In the genomic region with DNA sequence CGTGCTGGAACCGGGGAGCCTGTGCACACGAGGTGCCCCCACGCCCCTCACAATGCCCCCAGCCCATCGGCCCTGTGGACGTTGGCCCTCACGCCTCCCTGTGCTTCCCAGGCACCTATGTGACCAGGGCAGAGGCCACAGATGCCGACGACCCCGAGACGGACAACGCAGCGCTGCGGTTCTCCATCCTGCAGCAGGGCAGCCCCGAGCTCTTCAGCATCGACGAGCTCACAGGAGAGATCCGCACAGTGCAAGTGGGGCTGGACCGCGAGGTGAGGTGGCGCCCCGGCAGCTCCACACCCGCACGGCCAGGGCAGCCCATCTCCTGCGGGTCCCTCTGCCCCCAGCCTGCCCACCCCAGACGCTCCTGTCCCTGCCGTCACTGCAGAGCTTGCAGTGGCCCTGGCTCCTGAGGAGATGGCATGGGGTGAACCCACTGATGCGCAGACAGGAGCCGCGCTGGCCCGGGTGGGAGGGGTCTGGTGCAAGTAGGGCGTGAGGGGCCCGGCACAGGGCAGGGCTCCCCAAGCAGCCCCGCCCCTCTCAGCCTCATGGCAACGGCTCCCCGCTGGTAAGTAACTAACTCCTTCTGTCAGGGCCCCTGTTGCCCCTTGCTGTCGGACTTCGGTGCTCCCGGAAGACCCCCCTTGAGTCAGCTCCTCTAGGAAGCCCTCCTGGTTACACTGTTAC, we compare ENCODE assay signal across 16 cellular contexts. TPM values are rescaled to one million over a fixed set of nuclear protein-coding genes. Genes with fewer than 3 reads are reported as not detected.
DNase-seq lines count a peak whose midpoint lies in the region; ATAC-seq, FAIRE-seq and TF ChIP-seq lines count a peak whose summit lies in the region.
"Had no signal": no experiment of that assay in that cellular context is flagged by ENCODE, and none has a peak within 500 bp of the region (broad histone marks: within the 10 kb centered on the region; RNA-seq: fewer than 3 reads in every experiment).

No MANE protein-coding gene starts in this region.

- H2AK5ac ChIP-seq in neuronal stem cell (ENCODE audit: low read depth, low read length) = peak overlapping the region; percentile 63

- in situ Hi-C loops in K562 (cut with MboI) = no loop called here

- H3K4me1 ChIP-seq in K562 (replicated peaks in 1 of 2; ENCODE audit: control insufficient read depth in 2 of 2, insufficient read depth in 2 of 2, low read length in 2 of 2) (peaks cover 0 to 43% of the 10 kb centered on the region in 2 experiments; a peak in 3 of 5 replicates), neuronal stem cell (ENCODE audit: control insufficient read depth in 2 of 2, insufficient read depth in 1 of 2, low read depth in 1 of 2, low read length in 2 of 2) (no peaks in the 10 kb centered on the region), ovary (ENCODE audit: insufficient read depth) (no peaks in the 10 kb centered on the region)
- H3K4me1 ChIP-seq: thyroid gland had no signal

- peak overlapping the region in 1 of 2 experiments; percentile 35; a peak in 1 of 4 replicates for H3K9ac ChIP-seq in K562 (ENCODE audit: insufficient read depth in 1 of 2, low read depth in 2 of 2, low read length in 2 of 2)
- peak overlapping the region; percentile 21 for H3K9ac ChIP-seq in neuronal stem cell (ENCODE audit: low read depth, low read length, poor library complexity)

- H2AFZ ChIP-seq in K562 (ENCODE audit: low read depth, low read length) (no peak overlapping the region), neuronal stem cell (ENCODE audit: low read length) (no peak overlapping the region)

- H3K23ac ChIP-seq in neuronal stem cell (ENCODE audit: low read depth, low read length, poor library complexity) = peak overlapping the region; percentile 97

- H4K91ac ChIP-seq in neuronal stem cell (ENCODE audit: low read depth, low read length, poor library complexity) = peak overlapping the region; percentile 97

- no peak overlapping the region for H3K4me3 ChIP-seq in K562
- H3K4me3 ChIP-seq in neuronal stem cell (ENCODE audit: low read length in 2 of 2) = no peak overlapping the region
- no peak overlapping the region for H3K4me3 ChIP-seq in ovary
- H3K4me3 ChIP-seq: thyroid gland had no signal

- H3K27ac Mint-ChIP-seq in activated CD4-positive, alpha-beta T cell treated with anti-CD3 and anti-CD28 coated beads, Interleukin-2, amount 10 ng/mL, durations not matched to agents 24 days and 14 days = no peak overlapping the region
- H3K27ac Mint-ChIP-seq in IgD-negative memory B cell = peak overlapping the region; percentile 23 to 91 (median 80)

- H3K9me3 Mint-ChIP-seq in activated CD4-positive, alpha-beta T cell treated with anti-CD3 and anti-CD28 coated beads, Interleukin-2, amount 10 ng/mL, durations not matched to agents 24 days and 14 days = no peaks in the 10 kb centered on the region
- peaks cover 0 to 1% (median 0%) of the 10 kb centered on the region in 3 donors for H3K9me3 Mint-ChIP-seq in IgD-negative memory B cell

- no peak overlapping the region for H3K27ac ChIP-seq in K562 (ENCODE audit: extremely low read depth, low read depth, low read length)
- H3K27ac ChIP-seq in neuronal stem cell (replicated peaks; ENCODE audit: low read length) = no peak overlapping the region
- no peak overlapping the region for H3K27ac ChIP-seq in ovary
- H3K27ac ChIP-seq: brain microvascular endothelial cell, thyroid gland had no signal

- POLR2A ChIA-PET in K562 (lab: Yijun Ruan, JAX) = no interaction called here

- no peaks in the 10 kb centered on the region for H3K9me3 ChIP-seq in K562 (replicated peaks; ENCODE audit: control insufficient read depth, insufficient read depth, low read depth, low read length)
- H3K9me3 ChIP-seq in neuronal stem cell (replicated peaks in 1 of 2; ENCODE audit: control insufficient read depth in 2 of 2, insufficient read depth in 1 of 2, low read depth in 1 of 2, low read length in 2 of 2) = no peaks in the 10 kb centered on the region
- H3K9me3 ChIP-seq in ovary = no peaks in the 10 kb centered on the region
- H3K9me3 ChIP-seq: thyroid gland had no signal

- 34% methylated on average over 30 of the region's 39 CpGs for WGBS in K562 (ENCODE audit: insufficient coverage, low coverage, missing lambda C conversion rate)
- no CpG with 5 or more reads among the region's 39 CpGs for WGBS in neuronal stem cell (ENCODE audit: extremely low coverage in 2 of 2, insufficient read length in 2 of 2, insufficient replicate concordance in 1 of 2), 2 donors
- WGBS in ovary, 3 donors = 52 to 63% (median 55%) methylated on average over 21 to 39 of the region's 39 CpGs

- H3K9me1 ChIP-seq in K562 (ENCODE audit: control insufficient read depth, insufficient read depth, low read length) = peaks cover 3% of the 10 kb centered on the region

- H2BK5ac ChIP-seq in neuronal stem cell (ENCODE audit: low read length) = no peak overlapping the region

- CTCF ChIA-PET in K562 (lab: Yijun Ruan, JAX; ENCODE audit: low intra/inter-chr PET ratio) = no interaction called here

- H3K4me2 ChIP-seq in K562 (ENCODE audit: insufficient read depth, low read length) (no peak overlapping the region), neuronal stem cell (ENCODE audit: insufficient read depth, low read length, poor library complexity, severe bottlenecking) (no peak overlapping the region)

- H3K27me3 ChIP-seq in K562 (ENCODE audit: control insufficient read depth in 2 of 2, insufficient read depth in 2 of 2, low read length in 2 of 2) (peaks cover 0 to 15% of the 10 kb centered on the region in 2 experiments; a peak in 2 of 5 replicates), neuronal stem cell (ENCODE audit: control insufficient read depth in 3 of 3, insufficient read depth in 3 of 3, low read depth in 1 of 3, low read length in 3 of 3) (peaks cover 0 to 11% (median 6%) of the 10 kb centered on the region in 3 experiments), ovary (no peaks in the 10 kb centered on the region)
- H3K27me3 ChIP-seq: brain microvascular endothelial cell, thyroid gland had no signal

- TF ChIP-seq EP300 in K562 (IDR thresholded peaks at IDR 0.05; ENCODE audit: low read length) (no peak), ovary (IDR thresholded peaks at IDR 0.05) (no peak)

- no peak for FAIRE-seq in K562 (lab: Jason Lieb, UNC)

- no peak for TF ChIP-seq RAD21 in K562 (CRISPR knock-in tag; conservative IDR thresholded peaks at IDR 0.05 in 1 of 2, IDR thresholded peaks at IDR 0.05 in 1 of 2)

- H3K36me3 ChIP-seq in K562 (ENCODE audit: control insufficient read depth, insufficient read depth, low read length) = no peaks in the 10 kb centered on the region
- H3K36me3 ChIP-seq in neuronal stem cell (replicated peaks in 1 of 2; ENCODE audit: control insufficient read depth in 2 of 2, insufficient read depth in 2 of 2, low read length in 2 of 2) = no peaks in the 10 kb centered on the region
- no peaks in the 10 kb centered on the region for H3K36me3 ChIP-seq in ovary
- H3K36me3 ChIP-seq: brain microvascular endothelial cell, thyroid gland had no signal

- peak overlapping the region; percentile 56 for H3K14ac ChIP-seq in neuronal stem cell (ENCODE audit: low read length)

- no peaks in the 10 kb centered on the region; the same call in 1 of the 2 replicates for H4K20me1 ChIP-seq in K562 (replicated peaks; ENCODE audit: control insufficient read depth, insufficient read depth, low read length)

- no peaks in the 10 kb centered on the region for H3K79me2 ChIP-seq in K562 (ENCODE audit: control insufficient read depth, insufficient read depth, low read length)

- H2BK120ac ChIP-seq in neuronal stem cell (ENCODE audit: low read depth, low read length) = no peak overlapping the region

- BruUV-seq in K562 (replicated peaks; lab: Mats Ljungman, UMichigan) = no TSS peak

- peak overlapping the region; percentile 76 for H3K18ac ChIP-seq in neuronal stem cell (ENCODE audit: low read length)

- no peaks in the 10 kb centered on the region for H3K27me3 Mint-ChIP-seq in activated CD4-positive, alpha-beta T cell treated with anti-CD3 and anti-CD28 coated beads, Interleukin-2, amount 10 ng/mL, durations not matched to agents 24 days and 14 days
- no peaks in the 10 kb centered on the region for H3K27me3 Mint-ChIP-seq in IgD-negative memory B cell

- no peak overlapping the region for H3K4me3 Mint-ChIP-seq in activated CD4-positive, alpha-beta T cell treated with anti-CD3 and anti-CD28 coated beads, Interleukin-2, amount 10 ng/mL, durations not matched to agents 24 days and 14 days
- H3K4me3 Mint-ChIP-seq in IgD-negative memory B cell = peak overlapping the region in 1 of 4 donors; percentile 50

- intact Hi-C loops in activated CD4-positive, alpha-beta T cell treated with anti-CD3 and anti-CD28 coated beads, Interleukin-2, amount 10 ng/mL, durations not matched to agents 24 days and 14 days (cut with micrococcal nuclease) = no loop called here
- intact Hi-C loops in K562 (cut with micrococcal nuclease) (no loop called here), ovary (cut with DNase I) (no loop called here)

- peak; percentile 82 for DNase-seq in activated CD4-positive, alpha-beta T cell treated with anti-CD3 and anti-CD28 coated beads, Interleukin-2, amount 10 ng/mL, durations not matched to agents 24 days and 14 days
- no peak for DNase-seq in activated CD4-positive, alpha-beta T cell treated with anti-CD3 and anti-CD28 coated beads for 4 hours
- DNase-seq in K562 (ENCODE audit: extremely low read depth in 1 of 4, low spot score in 3 of 4) (peak in 1 of 4 experiments; percentile 37), neuronal stem cell (ENCODE audit: low spot score) (no peak), ovary (no peak)
- DNase-seq in activated effector memory CD4-positive, alpha-beta T cell treated with Interleukin-2 at 50 U/mL for 16 hours = no peak
- DNase-seq: activated naive CD4-positive, alpha-beta T cell treated with Interleukin-2 at 50 U/mL for 16 hours; brain microvascular endothelial cell; left ventricle myocardium superior; NCI-H2107; T1000; thyroid gland had no signal

- H3K4me1 Mint-ChIP-seq in activated CD4-positive, alpha-beta T cell treated with anti-CD3 and anti-CD28 coated beads, Interleukin-2, amount 10 ng/mL, durations not matched to agents 24 days and 14 days = peaks cover 3% of the 10 kb centered on the region
- H3K4me1 Mint-ChIP-seq in IgD-negative memory B cell = peaks cover 0 to 2% (median 0%) of the 10 kb centered on the region in 3 donors

- H3K4ac ChIP-seq in neuronal stem cell (ENCODE audit: low read length) = no peak overlapping the region

- ATAC-seq in K562 = 0 out of 3 replicates have a peak, but pooled peaks have one; percentile 9
- ATAC-seq in HG02763 (IDR thresholded peaks at IDR 0.05; ENCODE audit: unreplicated experiment) = no peak
- ATAC-seq: left ventricle myocardium superior had no signal

- no peak for TF ChIP-seq CTCF in K562 (IDR thresholded peaks at IDR 0.05 in 2 of 3, conservative IDR thresholded peaks at IDR 0.05 in 1 of 3; ENCODE audit: insufficient read depth in 2 of 3, low read depth in 1 of 3, low read length in 3 of 3)
- no peak for TF ChIP-seq CTCF in ovary (IDR thresholded peaks at IDR 0.05)

- no peaks in the 10 kb centered on the region for H3K36me3 Mint-ChIP-seq in activated CD4-positive, alpha-beta T cell treated with anti-CD3 and anti-CD28 coated beads, Interleukin-2, amount 10 ng/mL, durations not matched to agents 24 days and 14 days (ENCODE audit: low read depth)
- no peaks in the 10 kb centered on the region for H3K36me3 Mint-ChIP-seq in IgD-negative memory B cell

- H2BK12ac ChIP-seq in neuronal stem cell (ENCODE audit: low read length) = no peak overlapping the region

- no peaks in the 10 kb centered on the region for H3K79me1 ChIP-seq in neuronal stem cell (ENCODE audit: low read depth, low read length)

- H4K8ac ChIP-seq in neuronal stem cell (ENCODE audit: low read depth, low read length) = no peak overlapping the region

- TF ChIP-seq POLR2A in K562 (conservative IDR thresholded peaks at IDR 0.05) (no peak), ovary (IDR thresholded peaks at IDR 0.05) (no peak)

- no peak overlapping the region for H2BK15ac ChIP-seq in neuronal stem cell (ENCODE audit: low read length)

RNA-seq across cellular contexts. Expression of a gene that starts 13.7 kb away (rescaled TPM):
- total RNA-seq in activated CD4-positive, alpha-beta T cell treated with anti-CD3 and anti-CD28 coated beads, Interleukin-2, amount 10 ng/mL, durations not matched to agents 24 days and 14 days = not detected in 2 replicates
- not detected for polyA plus RNA-seq in IgD-negative memory B cell
- total RNA-seq in K562 (2011; cell fraction: chromatin; rRNA removed; ENCODE audit: low replicate concordance) = 0.37 TPM in 1 of 2 replicates, not detected in the other
- total RNA-seq in K562 (2011; cell fraction: nucleolus; rRNA removed) = 0.33 TPM in 1 of 2 replicates, not detected in the other
- total RNA-seq in K562 (2011; cell fraction: nucleoplasm; rRNA removed) = not detected in 2 replicates
- 0.16 and 0.18 TPM in 2 replicates for total RNA-seq in K562 (2014; rRNA removed)
- not detected in 2 replicates for total RNA-seq in K562 (2014; rRNA removed; fragmentation: Illumina TruSeq; extraction: Trizol)
- total RNA-seq in K562 (2015; rRNA removed; fragmentation: Illumina TruSeq; extraction: Trizol) = not detected in 2 replicates
- 0.07 and 0.11 TPM in 2 replicates for total RNA-seq in K562 (2021)
- 0.03 TPM in 1 of 2 replicates, not detected in the other for polyA plus RNA-seq in K562 (2011; rRNA removed)
- 0.03 and 0.12 TPM in 2 replicates for polyA plus RNA-seq in K562 (2011; cell fraction: cytosol; rRNA removed)
- 0.08 and 0.09 TPM in 2 replicates for polyA plus RNA-seq in K562 (2011; cell fraction: nucleus; rRNA removed)
- 0.11 and 0.12 TPM in 2 replicates for polyA plus RNA-seq in K562 (2012)
- polyA plus RNA-seq in K562 (2014; fragmentation: Illumina TruSeq; extraction: Trizol) = not detected in 2 replicates
- polyA plus RNA-seq in K562 (2014; fragmentation: Nextera tagmentation; extraction: Ambion mirVana) = not detected
- not detected in 2 replicates for polyA plus RNA-seq in K562 (2014; rRNA removed)
- not detected in 2 replicates for polyA minus RNA-seq in K562 (2011; rRNA and poly(A)+ RNA removed)
- polyA minus RNA-seq in K562 (2011; cell fraction: cytosol; rRNA and poly(A)+ RNA removed) = not detected in 2 replicates
- polyA minus RNA-seq in K562 (2011; cell fraction: nucleus; rRNA and poly(A)+ RNA removed) = not detected in 2 replicates
- 0.03 TPM for polyA plus RNA-seq in neuronal stem cell (2013, experiment 1 of 2)
- 0.03 TPM for polyA plus RNA-seq in neuronal stem cell (2013, experiment 2 of 2)
- total RNA-seq in ovary = under 1 TPM in 3 of 7 donors, not detected in 4; 0.10 to 0.45 (median 0.40) TPM
- under 1 TPM in 1 of 2 donors, not detected in 1; 0.19 TPM for polyA plus RNA-seq in ovary
- total RNA-seq: activated CD8-positive, alpha-beta memory T cell treated with anti-CD3 and anti-CD28 coated beads for 36 hours; left ventricle myocardium superior; thyroid gland had no signal

RNA-seq across cellular contexts. Expression of a gene that starts 15.1 kb away (rescaled TPM):
- 1.4 and 2.3 TPM in 2 replicates for total RNA-seq in activated CD4-positive, alpha-beta T cell treated with anti-CD3 and anti-CD28 coated beads, Interleukin-2, amount 10 ng/mL, durations not matched to agents 24 days and 14 days
- polyA plus RNA-seq in IgD-negative memory B cell (not detected), K562 (2011; rRNA removed) (0.39 and 1.9 TPM in 2 replicates), K562 (2014; fragmentation: Illumina TruSeq; extraction: Trizol) (0.36 and 0.47 TPM in 2 replicates), K562 (2014; fragmentation: Nextera tagmentation; extraction: Ambion mirVana) (not detected), K562 (2014; rRNA removed) (2.2 and 2.4 TPM in 2 replicates), ovary (1 to 10 TPM in 1 of 2 donors, not detected in 1; 2.0 TPM)
- total RNA-seq in K562 (2011; cell fraction: chromatin; rRNA removed; ENCODE audit: low replicate concordance) = 1.7 and 10.2 TPM in 2 replicates
- total RNA-seq in K562 (2011; cell fraction: nucleolus; rRNA removed) = 8.4 and 9.0 TPM in 2 replicates
- total RNA-seq in K562 (2011; cell fraction: nucleoplasm; rRNA removed) = 3.0 and 3.2 TPM in 2 replicates
- total RNA-seq in K562 (2014; rRNA removed) (0.54 and 0.86 TPM in 2 replicates), K562 (2014; rRNA removed; fragmentation: Illumina TruSeq; extraction: Trizol) (not detected in 2 replicates), K562 (2015; rRNA removed; fragmentation: Illumina TruSeq; extraction: Trizol) (0.15 and 0.29 TPM in 2 replicates), K562 (2021) (1.1 and 1.3 TPM in 2 replicates), ovary (1 to 10 TPM in 5 of 7 donors, under 1 TPM in 1, not detected in 1; 0.94 to 7.8 (median 3.6) TPM)
- 0.94 and 0.97 TPM in 2 replicates for polyA plus RNA-seq in K562 (2011; cell fraction: cytosol; rRNA removed)
- polyA plus RNA-seq in K562 (2011; cell fraction: nucleus; rRNA removed) = 21.9 and 26.1 TPM in 2 replicates
- polyA plus RNA-seq in K562 (2012) = 0.74 and 1.7 TPM in 2 replicates
- not detected in 2 replicates for polyA minus RNA-seq in K562 (2011; rRNA and poly(A)+ RNA removed)
- polyA minus RNA-seq in K562 (2011; cell fraction: cytosol; rRNA and poly(A)+ RNA removed) = 0.76 TPM in 1 of 2 replicates, not detected in the other
- 1.9 and 3.9 TPM in 2 replicates for polyA minus RNA-seq in K562 (2011; cell fraction: nucleus; rRNA and poly(A)+ RNA removed)
- 0.67 TPM for polyA plus RNA-seq in neuronal stem cell (2013, experiment 1 of 2)
- 0.97 TPM for polyA plus RNA-seq in neuronal stem cell (2013, experiment 2 of 2)
- total RNA-seq: activated CD8-positive, alpha-beta memory T cell treated with anti-CD3 and anti-CD28 coated beads for 36 hours; left ventricle myocardium superior; M059J had no signal

RNA-seq across cellular contexts. Expression of a gene that starts 32.3 kb away (rescaled TPM):
- total RNA-seq in activated CD4-positive, alpha-beta T cell treated with anti-CD3 and anti-CD28 coated beads, Interleukin-2, amount 10 ng/mL, durations not matched to agents 24 days and 14 days = 6.0 and 9.8 TPM in 2 replicates
- 1.3 TPM for polyA plus RNA-seq in IgD-negative memory B cell
- total RNA-seq in K562 (2011; cell fraction: chromatin; rRNA removed; ENCODE audit: low replicate concordance) = 47.1 and 61.9 TPM in 2 replicates
- 22.5 and 24.7 TPM in 2 replicates for total RNA-seq in K562 (2011; cell fraction: nucleolus; rRNA removed)
- 21.5 and 25.0 TPM in 2 replicates for total RNA-seq in K562 (2011; cell fraction: nucleoplasm; rRNA removed)
- total RNA-seq in K562 (2014; rRNA removed) = 18.3 and 26.8 TPM in 2 replicates
- 7.4 and 8.2 TPM in 2 replicates for total RNA-seq in K562 (2014; rRNA removed; fragmentation: Illumina TruSeq; extraction: Trizol)
- 6.4 and 7.5 TPM in 2 replicates for total RNA-seq in K562 (2015; rRNA removed; fragmentation: Illumina TruSeq; extraction: Trizol)
- 12.4 and 14.3 TPM in 2 replicates for total RNA-seq in K562 (2021)
- 6.9 and 9.7 TPM in 2 replicates for polyA plus RNA-seq in K562 (2011; rRNA removed)
- 5.1 and 5.2 TPM in 2 replicates for polyA plus RNA-seq in K562 (2011; cell fraction: cytosol; rRNA removed)
- 12.6 and 18.5 TPM in 2 replicates for polyA plus RNA-seq in K562 (2011; cell fraction: nucleus; rRNA removed)
- 6.3 and 7.9 TPM in 2 replicates for polyA plus RNA-seq in K562 (2012)
- 7.4 and 7.5 TPM in 2 replicates for polyA plus RNA-seq in K562 (2014; fragmentation: Illumina TruSeq; extraction: Trizol)
- under 1 TPM; 0.70 to 0.80 TPM for polyA plus RNA-seq in K562 (2014; fragmentation: Nextera tagmentation; extraction: Ambion mirVana)
- polyA plus RNA-seq in K562 (2014; rRNA removed) = 33.9 and 60.6 TPM in 2 replicates
- 16.9 and 19.1 TPM in 2 replicates for polyA minus RNA-seq in K562 (2011; rRNA and poly(A)+ RNA removed)
- polyA minus RNA-seq in K562 (2011; cell fraction: cytosol; rRNA and poly(A)+ RNA removed) = 7.0 and 9.8 TPM in 2 replicates
- polyA minus RNA-seq in K562 (2011; cell fraction: nucleus; rRNA and poly(A)+ RNA removed) = 9.3 and 12.1 TPM in 2 replicates
- 7.7 TPM for polyA plus RNA-seq in neuronal stem cell (2013, experiment 1 of 2)
- polyA plus RNA-seq in neuronal stem cell (2013, experiment 2 of 2) = 8.7 TPM
- 10 to 100 TPM in 3 of 7 donors, 1 to 10 TPM in 4; 7.8 to 71.9 (median 8.4) TPM for total RNA-seq in ovary
- polyA plus RNA-seq in ovary = 1 to 10 TPM; 1.8 to 5.0 TPM
